Comparison of ENCODE assay signal across 1 cellular context in genomic region chr13:28657784-28658538, GRCh38.
TF ChIP-seq lines count a peak whose summit lies in the region.

No MANE protein-coding gene starts in this region.

TF ChIP-seq in K562, 482 proteins besides CTCF, POLR2A, EP300 and RAD21 (continued from another document):
- TF ChIP-seq HMBOX1 (IDR thresholded peaks at IDR 0.05) (peak; percentile 65), FOXA1 (IDR thresholded peaks at IDR 0.05; ENCODE audit: borderline replicate concordance) (no peak), TEAD2 (tag; IDR thresholded peaks at IDR 0.05) (no peak), OTX1 (CRISPR knock-in tag; IDR thresholded peaks at IDR 0.05) (no peak), BHLHE40 (IDR thresholded peaks at IDR 0.05; ENCODE audit: low read length) (no peak), ZNF311 (CRISPR knock-in tag; IDR thresholded peaks at IDR 0.05) (no peak), PBX2 (CRISPR knock-in tag; IDR thresholded peaks at IDR 0.05; ENCODE audit: low read depth) (no peak; the same call in 1 of the 2 replicates), PBX2 (tag; conservative IDR thresholded peaks at IDR 0.05; ENCODE audit: low read depth) (peak; percentile 43), HEY1 (CRISPR knock-in tag; IDR thresholded peaks at IDR 0.05; ENCODE audit: borderline replicate concordance) (no peak), NBN (IDR thresholded peaks at IDR 0.05; ENCODE audit: low read depth) (no peak), ZNF586 (CRISPR knock-in tag; conservative IDR thresholded peaks at IDR 0.05) (no peak), NEUROD1 (IDR thresholded peaks at IDR 0.05; ENCODE audit: borderline replicate concordance, low read depth, low read length, partially characterized antibody) (no peak)
